In genomic region chr1:76901158-76901767, GRCh38 we compare ENCODE assay signal across 8 cellular contexts. TPM values are rescaled to one million over a fixed set of nuclear protein-coding genes. Genes with fewer than 3 reads are reported as not detected.
DNase-seq lines count a peak whose midpoint lies in the region; ATAC-seq, FAIRE-seq and TF ChIP-seq lines count a peak whose summit lies in the region.

No MANE protein-coding gene starts in this region.

- H3K4me1 Mint-ChIP-seq in Caco-2 (ENCODE audit: low read depth, unreplicated experiment) (no peaks in the 10 kb centered on the region), WTC11 (peaks cover 8% of the 10 kb centered on the region; the same call in 1 of the 2 replicates)

- TF ChIP-seq CTCF in Caco-2 (IDR thresholded peaks at IDR 0.05; ENCODE audit: insufficient read depth in 1 of 2, low read depth in 1 of 2, low read length in 1 of 2, severe bottlenecking in 1 of 2, unreplicated experiment in 1 of 2) = peak; percentile 51 to 57
- TF ChIP-seq CTCF in WTC11 (IDR thresholded peaks at IDR 0.05) = peak; percentile 54; the same call in 1 of the 2 replicates
- TF ChIP-seq CTCF in foreskin keratinocyte (conservative IDR thresholded peaks at IDR 0.05) = peak; percentile 88

- H3K27me3 ChIP-seq in Caco-2 (replicated peaks; ENCODE audit: control insufficient read depth, insufficient read depth, low read length) (no peaks in the 10 kb centered on the region), foreskin keratinocyte (no peaks in the 10 kb centered on the region), small intestine (ENCODE audit: control insufficient read depth in 2 of 2, insufficient read depth in 2 of 2, low read length in 2 of 2) (no peaks in the 10 kb centered on the region)

- H3K27me3 Mint-ChIP-seq in Caco-2 (ENCODE audit: insufficient read depth, unreplicated experiment) (peaks cover 16% of the 10 kb centered on the region), WTC11 (ENCODE audit: low read depth) (no peaks in the 10 kb centered on the region; the same call in 1 of the 2 replicates)

- no peak overlapping the region for H3K27ac ChIP-seq in foreskin keratinocyte
- H3K27ac ChIP-seq in small intestine (ENCODE audit: low read depth in 1 of 2, low read length in 1 of 2) = no peak overlapping the region

- ATAC-seq in GM18907 (IDR thresholded peaks at IDR 0.05; ENCODE audit: unreplicated experiment) (peak; percentile 99), HG03025 (IDR thresholded peaks at IDR 0.05; ENCODE audit: low FRiP score, unreplicated experiment) (peak; percentile 80), WTC11 (peak; percentile 97), foreskin keratinocyte (peak; percentile 97)

- H3K4me3 ChIP-seq in Caco-2 (ENCODE audit: low read depth, low read length) (no peak overlapping the region), small intestine (ENCODE audit: low read depth in 1 of 2, low read length in 2 of 2) (no peak overlapping the region)

- intact Hi-C loops in Caco-2 (cut with micrococcal nuclease; ENCODE audit: unreplicated experiment) = loop anchor here (1.0 kb wide), 2 partner anchors 225 to 242 kb away; no protein-coding TSS in a partner anchor

- H3K9me3 ChIP-seq in Caco-2 (no peaks in the 10 kb centered on the region), small intestine (ENCODE audit: control insufficient read depth, low read depth) (no peaks in the 10 kb centered on the region)

- CTCF ChIA-PET in Caco-2 (lab: Charles Lee) (no interaction called here), WTC11 (lab: Charles Lee) (no interaction called here)

- H3K27ac Mint-ChIP-seq in Caco-2 (ENCODE audit: unreplicated experiment) (no peak overlapping the region), WTC11 (no peak overlapping the region)

- BruUV-seq in Caco-2 (replicated peaks; lab: Mats Ljungman, UMichigan) = no TSS peak

- no peak for FAIRE-seq in small intestine (lab: Jason Lieb, UNC)

- H3K36me3 ChIP-seq in Caco-2 (ENCODE audit: control insufficient read depth, insufficient read depth, low read length) = no peaks in the 10 kb centered on the region
- no peaks in the 10 kb centered on the region for H3K36me3 ChIP-seq in small intestine (ENCODE audit: control insufficient read depth in 2 of 2, insufficient read depth in 2 of 2, low read length in 2 of 2)

- no peaks in the 10 kb centered on the region for H3K36me3 Mint-ChIP-seq in Caco-2 (ENCODE audit: insufficient read depth, unreplicated experiment)
- H3K36me3 Mint-ChIP-seq in WTC11 = no peaks in the 10 kb centered on the region; the same call in none of the 2 replicates

- no peak overlapping the region for H3K4me3 Mint-ChIP-seq in Caco-2 (ENCODE audit: unreplicated experiment)
- H3K4me3 Mint-ChIP-seq in WTC11 = no peak overlapping the region

- H3K9me3 Mint-ChIP-seq in Caco-2 (ENCODE audit: unreplicated experiment) = no peaks in the 10 kb centered on the region
- peaks cover 21% of the 10 kb centered on the region; the same call in 1 of the 2 replicates for H3K9me3 Mint-ChIP-seq in WTC11

- H3K4me1 ChIP-seq in Caco-2 (no peaks in the 10 kb centered on the region), foreskin keratinocyte (no peaks in the 10 kb centered on the region), small intestine (ENCODE audit: control insufficient read depth in 2 of 2, insufficient read depth in 1 of 2, low read depth in 1 of 2, low read length in 1 of 2) (no peaks in the 10 kb centered on the region)

- 85 to 90% (median 86%) methylated on average over 2 of the region's 2 CpGs for WGBS in small intestine, 3 donors

- POLR2A ChIA-PET in Caco-2 (lab: Charles Lee) (no interaction called here), WTC11 (lab: Charles Lee) (no interaction called here)

- DNase-seq in Caco-2 (peak; percentile 41 to 51), NCI-H1694 treated with DMSO at 0.1 percent for 48 hours (lab: John Stamatoyannopoulos, UW) (peak; percentile 24), WTC11 (ENCODE audit: low spot score) (peak; percentile 51), foreskin keratinocyte (peak; percentile 20 to 57), small intestine (peak; percentile 12)
- DNase-seq in effector CD8-positive, alpha-beta T cell (lab: John Stamatoyannopoulos, UW) = no peak

TF ChIP-seq in WTC11, 78 proteins besides CTCF, POLR2A, EP300 and RAD21 (continues in another document):
- no peak for TF ChIP-seq TEAD1 (CRISPR knock-in tag; IDR thresholded peaks at IDR 0.05)
- TF ChIP-seq MAX (CRISPR knock-in tag; IDR thresholded peaks at IDR 0.05) = no peak
- TF ChIP-seq RORB (CRISPR knock-in tag; IDR thresholded peaks at IDR 0.05) = no peak
- TF ChIP-seq ZNF423 (CRISPR knock-in tag; IDR thresholded peaks at IDR 0.05) = no peak
- TF ChIP-seq ATF3 (CRISPR knock-in tag; conservative IDR thresholded peaks at IDR 0.05) = no peak
- no peak for TF ChIP-seq NFE2L1 (CRISPR knock-in tag; IDR thresholded peaks at IDR 0.05)
- TF ChIP-seq E2F5 (CRISPR knock-in tag; IDR thresholded peaks at IDR 0.05) = no peak
- no peak for TF ChIP-seq IRF1 (CRISPR knock-in tag; IDR thresholded peaks at IDR 0.05)
- TF ChIP-seq CDX4 (CRISPR knock-in tag; IDR thresholded peaks at IDR 0.05; ENCODE audit: borderline replicate concordance) = no peak
- TF ChIP-seq HMGXB4 (CRISPR knock-in tag; IDR thresholded peaks at IDR 0.05) = no peak
- TF ChIP-seq EMX1 (CRISPR knock-in tag; IDR thresholded peaks at IDR 0.05) = no peak
- no peak for TF ChIP-seq MYBL2 (CRISPR knock-in tag; IDR thresholded peaks at IDR 0.05)
- no peak for TF ChIP-seq FOXP1 (CRISPR knock-in tag; IDR thresholded peaks at IDR 0.05; ENCODE audit: borderline replicate concordance)
- no peak for TF ChIP-seq TCF7 (CRISPR knock-in tag; IDR thresholded peaks at IDR 0.05; ENCODE audit: low read depth)
- no peak for TF ChIP-seq ZNF425 (CRISPR knock-in tag; conservative IDR thresholded peaks at IDR 0.05)
- no peak for TF ChIP-seq RELA (CRISPR knock-in tag; IDR thresholded peaks at IDR 0.05; ENCODE audit: borderline replicate concordance)

RNA-seq across cellular contexts. Expression of gene ST6GALNAC5, which starts 34.0 kb away (rescaled TPM):
- total RNA-seq in Caco-2 (2022) (0.09 and 0.14 TPM in 2 replicates), WTC11 (2021) (8.8 to 10.1 TPM (median 9.6 TPM) in 3 replicates), foreskin keratinocyte (21.6 and 24.8 TPM in 2 replicates)
- polyA plus RNA-seq in foreskin keratinocyte (8.0 and 9.8 TPM in 2 replicates), small intestine (under 1 TPM in 1 of 3 donors, not detected in 2; 0.90 TPM)
